26 cellular contexts compared by ENCODE assay signal in genomic region chr21:14762309-14762708, GRCh38.
DNase-seq lines count a peak whose midpoint lies in the region; ATAC-seq, FAIRE-seq and TF ChIP-seq lines count a peak whose summit lies in the region.
"Had no signal": no experiment of that assay in that cellular context is flagged by ENCODE, and none has a peak within 500 bp of the region (broad histone marks: within the 10 kb centered on the region; RNA-seq: fewer than 3 reads in every experiment).

No MANE protein-coding gene starts in this region.

- RAD21 ChIA-PET in GM12878 (lab: Charles Lee; ENCODE audit: unreplicated experiment) = interaction anchor here (0.8 to 3.2 kb wide), 16 partner anchors 13 to 309 kb away, joined by 3 to 27 read pairs (median 6); no protein-coding TSS in a partner anchor

- no peak for TF ChIP-seq CTCF in DOHH2 (IDR thresholded peaks at IDR 0.05; ENCODE audit: low read depth, low read length, poor library complexity, severe bottlenecking)
- no peak for TF ChIP-seq CTCF in Loucy (conservative IDR thresholded peaks at IDR 0.05; ENCODE audit: low read length)
- no peak for TF ChIP-seq CTCF in GM12878 (IDR thresholded peaks at IDR 0.05 in 2 of 3, conservative IDR thresholded peaks at IDR 0.05 in 1 of 3; ENCODE audit: control insufficient read depth in 2 of 3, extremely low read depth in 1 of 3, insufficient read depth in 1 of 3, low read depth in 3 of 3, low read length in 3 of 3)
- TF ChIP-seq CTCF in osteoblast (IDR thresholded peaks at IDR 0.05; ENCODE audit: extremely low read depth, low read depth, low read length) = no peak

- CTCF ChIA-PET in GM12878 (lab: Yijun Ruan, JAX) = interaction anchor here (1.2 to 2.4 kb wide), 9 partner anchors 9 to 308 kb away, joined by 3 to 16 read pairs (median 5); no protein-coding TSS in a partner anchor

- no peak for DNase-seq in GM12878 (ENCODE audit: low read depth, low spot score)
- no peak for DNase-seq in osteoblast (ENCODE audit: insufficient read length, low spot score, missing footprints)
- no peak for DNase-seq in H54 (ENCODE audit: insufficient read length, low spot score)
- DNase-seq in H4 (ENCODE audit: low spot score) = no peak
- DNase-seq: activated CD4-positive, alpha-beta memory T cell treated with anti-CD3 and anti-CD28 coated beads, Interleukin-2, amount 10 ng/mL, durations not matched to agents 7 days and 5 days; activated effector memory CD4-positive, alpha-beta T cell treated with anti-CD3 and anti-CD28 coated beads, Interleukin-2, amount 50 U/mL, for 16 hours; body of pancreas; GM23248; hypothalamus; mucosa of descending colon; NCI-H1092; NCI-H2029; NCI-H345; SK-N-SH; stimulated activated CD4-positive, alpha-beta T cell treated with anti-CD3 and anti-CD28 coated beads, Interleukin-1b, Interleukin-23, amount 100 ng/mL, for 48 hours; T-helper 9 cell had no signal

- 0 out of 2 replicates have a peak overlapping the region, but pooled peaks have one; percentile 52 for H3K27ac ChIP-seq in DOHH2 (ENCODE audit: low read depth, low read length)
- H3K27ac ChIP-seq in GM12878 (ENCODE audit: control insufficient read depth, insufficient read depth) = peak overlapping the region; percentile 87
- H3K27ac ChIP-seq in rectal smooth muscle tissue (ENCODE audit: low read depth, low read length) = no peak overlapping the region
- H3K27ac ChIP-seq in osteoblast (ENCODE audit: low read depth, low read length) = no peak overlapping the region
- H3K27ac ChIP-seq: esophagus muscularis mucosa, GM23248, neural progenitor cell, prostate gland, suprapubic skin had no signal

- H3K9me2 ChIP-seq in DOHH2 (replicated peaks; ENCODE audit: control insufficient read depth, low read length) = no peaks in the 10 kb centered on the region
- no peaks in the 10 kb centered on the region for H3K9me2 ChIP-seq in Loucy (replicated peaks; ENCODE audit: low read depth, low read length)
- H3K9me2 ChIP-seq: SK-N-SH had no signal

- no peak for TF ChIP-seq RAD21 in GM12878 (IDR thresholded peaks at IDR 0.05; ENCODE audit: insufficient read depth, low read depth, low read length)

- H3K9ac ChIP-seq in Loucy (ENCODE audit: low read depth, low read length, poor library complexity, severe bottlenecking) = peak overlapping the region; percentile 62
- peak overlapping the region; percentile 74 for H3K9ac ChIP-seq in GM12878 (ENCODE audit: control insufficient read depth, insufficient read depth, low read length)
- no peak overlapping the region for H3K9ac ChIP-seq in rectal smooth muscle tissue (ENCODE audit: low read length)
- H3K9ac ChIP-seq: GM23248, neural progenitor cell, SK-N-SH had no signal

- no peaks in the 10 kb centered on the region for H3K79me2 ChIP-seq in DOHH2 (ENCODE audit: control insufficient read depth, low read length)
- no peaks in the 10 kb centered on the region for H3K79me2 ChIP-seq in Loucy (ENCODE audit: insufficient read depth, low read length)
- H3K79me2 ChIP-seq in GM12878 (ENCODE audit: control insufficient read depth, insufficient read depth, low read length) = peaks cover 2% of the 10 kb centered on the region
- H3K79me2 ChIP-seq in osteoblast (ENCODE audit: insufficient read depth, low read length) = no peaks in the 10 kb centered on the region

- peak overlapping the region; percentile 70 for H3K4me2 ChIP-seq in DOHH2 (ENCODE audit: low read length)
- peak overlapping the region; percentile 74 for H3K4me2 ChIP-seq in Loucy (ENCODE audit: low read depth, low read length, poor library complexity, severe bottlenecking)
- peak overlapping the region; percentile 79 for H3K4me2 ChIP-seq in GM12878 (ENCODE audit: control insufficient read depth, insufficient read depth)
- H3K4me2 ChIP-seq in osteoblast (ENCODE audit: insufficient read depth, low read length) = no peak overlapping the region
- H3K4me2 ChIP-seq: neural progenitor cell, SK-N-SH had no signal

- 46% methylated on average over 1 of the region's 1 CpG for WGBS in GM12878 (ENCODE audit: insufficient coverage, insufficient replicate concordance, low lambda C conversion rate, missing lambda C conversion rate)

- FAIRE-seq in GM12878 (lab: Jason Lieb, UNC) (no peak), H54 (lab: Jason Lieb, UNC) (no peak)
- FAIRE-seq: frontal cortex had no signal

- H3K36me3 ChIP-seq in DOHH2 (ENCODE audit: control insufficient read depth, low read length) (no peaks in the 10 kb centered on the region), Loucy (ENCODE audit: insufficient read depth, low read length) (no peaks in the 10 kb centered on the region), GM12878 (ENCODE audit: control insufficient read depth in 2 of 2, insufficient read depth in 2 of 2, low read length in 1 of 2) (no peaks in the 10 kb centered on the region), rectal smooth muscle tissue (ENCODE audit: control insufficient read depth, insufficient read depth, low read length) (no peaks in the 10 kb centered on the region), osteoblast (ENCODE audit: insufficient read depth, low read length) (no peaks in the 10 kb centered on the region)
- H3K36me3 ChIP-seq: esophagus muscularis mucosa, neural progenitor cell, prostate gland, suprapubic skin had no signal

- no peaks in the 10 kb centered on the region for H4K20me1 ChIP-seq in DOHH2 (ENCODE audit: control insufficient read depth, insufficient read depth, low read depth, low read length)
- no peaks in the 10 kb centered on the region for H4K20me1 ChIP-seq in Loucy (ENCODE audit: insufficient read depth, low read length, poor library complexity, severe bottlenecking)
- no peaks in the 10 kb centered on the region for H4K20me1 ChIP-seq in GM12878 (ENCODE audit: control insufficient read depth, insufficient read depth)
- no peaks in the 10 kb centered on the region for H4K20me1 ChIP-seq in osteoblast (ENCODE audit: insufficient read depth, low read length)

- BruUV-seq in GM12878 (replicated peaks; lab: Mats Ljungman, UMichigan) = no TSS peak

- in situ Hi-C loops in GM12878 (cut with MboI) = no loop called here

- intact Hi-C loops in GM12878 (cut with micrococcal nuclease; ENCODE audit: unreplicated experiment) = loop anchor here (2.0 to 5.0 kb wide), 5 partner anchors 76 to 310 kb away; no protein-coding TSS in a partner anchor

- H3K4me3 ChIP-seq in DOHH2 (ENCODE audit: low read length) = peak overlapping the region; percentile 53
- no peak overlapping the region for H3K4me3 ChIP-seq in Loucy (ENCODE audit: low read length, poor library complexity, severe bottlenecking)
- H3K4me3 ChIP-seq in GM12878 = peak overlapping the region; percentile 59
- H3K4me3 ChIP-seq in rectal smooth muscle tissue (ENCODE audit: low read length) = peak overlapping the region; percentile 21
- no peak overlapping the region for H3K4me3 ChIP-seq in osteoblast (ENCODE audit: insufficient read depth, low read length)
- H3K4me3 ChIP-seq: body of pancreas, GM23248, mucosa of descending colon, neural progenitor cell, prostate gland had no signal

- no peak for ATAC-seq in GM12878
- no peak for ATAC-seq in HG03039 (IDR thresholded peaks at IDR 0.05; ENCODE audit: unreplicated experiment)
- ATAC-seq: body of pancreas, WTC11 had no signal

- POLR2A ChIA-PET in GM12878 (lab: Charles Lee) = interaction anchor here (0.5 to 1.9 kb wide), 4 partner anchors 26 to 696 kb away, joined by 3 to 9 read pairs (median 4); no protein-coding TSS in a partner anchor

- H3K9me3 ChIP-seq in DOHH2 (ENCODE audit: control insufficient read depth, insufficient read depth, low read length) = no peaks in the 10 kb centered on the region
- no peaks in the 10 kb centered on the region for H3K9me3 ChIP-seq in Loucy (ENCODE audit: insufficient read depth, low read depth, low read length)
- H3K9me3 ChIP-seq in GM12878 (replicated peaks; ENCODE audit: control insufficient read depth, insufficient read depth, low read length) = no peaks in the 10 kb centered on the region; the same call in none of the 3 replicates
- H3K9me3 ChIP-seq in osteoblast (ENCODE audit: low read depth, low read length) = no peaks in the 10 kb centered on the region
- H3K9me3 ChIP-seq: body of pancreas, mucosa of descending colon, prostate gland, SK-N-SH, suprapubic skin had no signal

- H2AFZ ChIP-seq in Loucy (ENCODE audit: low read length) (peak overlapping the region; percentile 98), GM12878 (ENCODE audit: control insufficient read depth, low read depth, low read length) (no peak overlapping the region), osteoblast (ENCODE audit: low read length) (no peak overlapping the region)
- H2AFZ ChIP-seq: GM23248 had no signal

- H3K4me1 ChIP-seq in DOHH2 (ENCODE audit: control insufficient read depth, low read length) = peaks cover 24% of the 10 kb centered on the region
- peaks cover 14% of the 10 kb centered on the region for H3K4me1 ChIP-seq in Loucy (ENCODE audit: insufficient read depth, low read length, poor library complexity, severe bottlenecking)
- peaks cover 10% of the 10 kb centered on the region for H3K4me1 ChIP-seq in GM12878 (ENCODE audit: control insufficient read depth, insufficient read depth, low read length)
- no peaks in the 10 kb centered on the region for H3K4me1 ChIP-seq in rectal smooth muscle tissue (ENCODE audit: control insufficient read depth, insufficient read depth, low read length)
- no peaks in the 10 kb centered on the region for H3K4me1 ChIP-seq in osteoblast (ENCODE audit: insufficient read depth, low read length)
- H3K4me1 ChIP-seq: body of pancreas, esophagus muscularis mucosa, neural progenitor cell, prostate gland, suprapubic skin had no signal

- TF ChIP-seq POLR2A in GM12878 (IDR thresholded peaks at IDR 0.05; ENCODE audit: low read depth, low read length) (no peak), H54 (IDR thresholded peaks at IDR 0.05; ENCODE audit: low read depth, low read length) (no peak)

- no peaks in the 10 kb centered on the region for H3K27me3 ChIP-seq in DOHH2 (ENCODE audit: control insufficient read depth, low read length)
- no peaks in the 10 kb centered on the region for H3K27me3 ChIP-seq in Loucy (ENCODE audit: insufficient read depth, low read length, poor library complexity, severe bottlenecking)
- no peaks in the 10 kb centered on the region for H3K27me3 ChIP-seq in GM12878 (replicated peaks in 1 of 2; ENCODE audit: control insufficient read depth in 2 of 2, insufficient read depth in 2 of 2, low read length in 1 of 2)
- H3K27me3 ChIP-seq in rectal smooth muscle tissue (ENCODE audit: control insufficient read depth, insufficient read depth, low read length) = no peaks in the 10 kb centered on the region
- H3K27me3 ChIP-seq in osteoblast (ENCODE audit: insufficient read depth, low read length) = no peaks in the 10 kb centered on the region
- H3K27me3 ChIP-seq: body of pancreas, esophagus muscularis mucosa, neural progenitor cell, suprapubic skin had no signal

- H3F3A ChIP-seq in DOHH2 (ENCODE audit: control insufficient read depth, insufficient read depth) (peaks cover 5% of the 10 kb centered on the region; the same call in 1 of the 2 replicates), Loucy (ENCODE audit: low read depth) (no peaks in the 10 kb centered on the region)

- SMC1A ChIA-PET in GM12878 (lab: Charles Lee; ENCODE audit: uncharacterized antibody, unreplicated experiment) = interaction anchor here (0.8 to 3.2 kb wide), 16 partner anchors 9 to 312 kb away, joined by 3 to 38 read pairs (median 5); no protein-coding TSS in a partner anchor

- no peak for TF ChIP-seq EP300 in GM12878 (IDR thresholded peaks at IDR 0.05; ENCODE audit: borderline replicate concordance in 1 of 2, control insufficient read depth in 1 of 2, low read depth in 2 of 2, low read length in 2 of 2)

TF ChIP-seq in GM12878, 131 proteins besides CTCF, POLR2A, EP300 and RAD21 (continues in another document):
- TF ChIP-seq GABPA (IDR thresholded peaks at IDR 0.05; ENCODE audit: low read depth) = no peak

Comparison
In these comparisons a context has a peak if more than half of its experiments do, and no peak if none do; other contexts are left out.
1. H3K27ac ChIP-seq: peak in DOHH2 (single experiment) and GM12878 (single experiment); none in rectal smooth muscle tissue (single experiment) and osteoblast (single experiment).
2. H3K4me3 ChIP-seq: peak in DOHH2 (single experiment), GM12878 (single experiment) and rectal smooth muscle tissue (single experiment); none in Loucy (single experiment) and osteoblast (single experiment).